ENCODE assay signal across 29 cellular contexts in genomic region chr20:63281741-63282665, GRCh38. TPM values are rescaled to one million over a fixed set of nuclear protein-coding genes. Genes with fewer than 3 reads are reported as not detected.
"Had no signal": no experiment of that assay in that cellular context is flagged by ENCODE, and none has a peak within 500 bp of the region (broad histone marks: within the 10 kb centered on the region; RNA-seq: fewer than 3 reads in every experiment).

No MANE protein-coding gene starts in this region.

- H3K36me3 Mint-ChIP-seq: natural killer cell treated with Interleukin-12 subunit alpha and Interleukin-12 subunit beta and Interleukin-15 and Interleukin-18, amount 100 ng/mL, for 72 hours had no signal

- H3K36me3 ChIP-seq: neural progenitor cell had no signal

- H3K4me2 ChIP-seq: neural progenitor cell had no signal

- H3K9ac ChIP-seq: neural progenitor cell had no signal

- H3K9me3 Mint-ChIP-seq: natural killer cell treated with Interleukin-12 subunit alpha and Interleukin-12 subunit beta and Interleukin-15 and Interleukin-18, amount 100 ng/mL, for 72 hours; neural progenitor cell; stimulated activated naive B cell treated with anti-CD40 and anti-IgM and Interleukin-4, amounts not matched to agents 10 μg/mL and 1 μg/mL and 100 μg/mL, for 72 hours; stimulated activated naive CD8-positive, alpha-beta T cell treated with anti-CD3 and anti-CD28 coated beads, Interleukin-15, amount 100 ng/mL, for 72 hours had no signal

- H3K4me1 ChIP-seq: neural progenitor cell, pancreas, testis, transverse colon had no signal

- H2AFZ ChIP-seq: neural progenitor cell had no signal

- H3K27ac ChIP-seq: dorsolateral prefrontal cortex, heart right ventricle, neural progenitor cell, pancreas, skin epidermis, testis, transverse colon had no signal

- H3K27me3 Mint-ChIP-seq: natural killer cell treated with Interleukin-12 subunit alpha and Interleukin-12 subunit beta and Interleukin-15 and Interleukin-18, amount 100 ng/mL, for 72 hours; progenitor cell of endocrine pancreas; stimulated activated naive B cell treated with anti-CD40 and anti-IgM and Interleukin-4, amounts not matched to agents 10 μg/mL and 1 μg/mL and 100 μg/mL, for 72 hours; stimulated activated naive CD8-positive, alpha-beta T cell treated with anti-CD3 and anti-CD28 coated beads, Interleukin-15, amount 100 ng/mL, for 72 hours had no signal

- DNase-seq: cortex of kidney; effector CD8-positive, alpha-beta T cell; hypothalamus; kidney glomerular epithelial cell; mammary epithelial cell; mucosa of descending colon; occipital lobe; stimulated activated CD4-positive, alpha-beta T cell treated with anti-CD3 and anti-CD28 coated beads, Interleukin-2, amount 100 ng/mL, for 24 hours; stimulated activated CD4-positive, alpha-beta T cell treated with anti-CD3 and anti-CD28 coated beads, Interleukin-4, amount 100 ng/mL, for 4 hours; stimulated activated naive B cell treated with anti-CD40 and anti-IgM and Interleukin-4, amounts not matched to agents 10 μg/mL and 1 μg/mL and 100 μg/mL, for 72 hours; stimulated activated naive CD8-positive, alpha-beta T cell treated with anti-CD3 and anti-CD28 coated beads, Interleukin-15, amount 100 ng/mL, for 72 hours; testis; transverse colon had no signal

- H3K27ac Mint-ChIP-seq: natural killer cell treated with Interleukin-12 subunit alpha and Interleukin-12 subunit beta and Interleukin-15 and Interleukin-18, amount 100 ng/mL, for 72 hours; neural progenitor cell; progenitor cell of endocrine pancreas; stimulated activated naive B cell treated with anti-CD40 and anti-IgM and Interleukin-4, amounts not matched to agents 10 μg/mL and 1 μg/mL and 100 μg/mL, for 72 hours had no signal

- FAIRE-seq: frontal cortex, islet of Langerhans, pancreas had no signal

- H3K4me1 Mint-ChIP-seq: neural progenitor cell; stimulated activated naive CD8-positive, alpha-beta T cell treated with anti-CD3 and anti-CD28 coated beads, Interleukin-15, amount 100 ng/mL, for 72 hours had no signal

- H3K4me3 ChIP-seq: dorsolateral prefrontal cortex, heart right ventricle, mucosa of descending colon, neural progenitor cell, pancreas, skin epidermis, testis, transverse colon had no signal

- H3K9me3 ChIP-seq: heart right ventricle, mucosa of descending colon, pancreas, testis, transverse colon had no signal

- H3K27me3 ChIP-seq: dorsolateral prefrontal cortex, heart right ventricle, neural progenitor cell, pancreas, testis, transverse colon had no signal

- H3K4me3 Mint-ChIP-seq: natural killer cell treated with Interleukin-12 subunit alpha and Interleukin-12 subunit beta and Interleukin-15 and Interleukin-18, amount 100 ng/mL, for 72 hours; neural progenitor cell; stimulated activated naive CD8-positive, alpha-beta T cell treated with anti-CD3 and anti-CD28 coated beads, Interleukin-15, amount 100 ng/mL, for 72 hours had no signal

RNA-seq across cellular contexts. Expression of gene COL20A1, which starts 11.0 kb away (rescaled TPM):
- total RNA-seq: esophagus mucosa; fibroblast of lung; left lobe of liver; lower leg skin; mammary epithelial cell; mesenteric fat pad; mucosa of descending colon; natural killer cell treated with Interleukin-12 subunit alpha and Interleukin-12 subunit beta and Interleukin-15 and Interleukin-18, amount 100 ng/mL, for 72 hours; pancreas; subcutaneous adipose tissue; ureter had no signal
- polyA plus RNA-seq: fibroblast of lung, heart right ventricle, mammary epithelial cell had no signal

RNA-seq across cellular contexts. Expression of gene NKAIN4, which starts 27.7 kb away (rescaled TPM):
- total RNA-seq: esophagus mucosa; fibroblast of lung; heart right ventricle; left lobe of liver; mesenteric fat pad; natural killer cell treated with Interleukin-12 subunit alpha and Interleukin-12 subunit beta and Interleukin-15 and Interleukin-18, amount 100 ng/mL, for 72 hours; pancreas; subcutaneous adipose tissue; ureter had no signal
- polyA plus RNA-seq: fibroblast of lung, mammary epithelial cell had no signal

RNA-seq across cellular contexts. Expression of gene BIRC7, which starts 46.3 kb away (rescaled TPM):
- total RNA-seq: esophagus mucosa; fibroblast of lung; frontal cortex; left lobe of liver; mammary epithelial cell; natural killer cell treated with Interleukin-12 subunit alpha and Interleukin-12 subunit beta and Interleukin-15 and Interleukin-18, amount 100 ng/mL, for 72 hours; occipital lobe; pancreas; progenitor cell of endocrine pancreas had no signal
- polyA plus RNA-seq: fibroblast of lung, heart right ventricle, mammary epithelial cell had no signal
